ENCODE assay signal across 2 cellular contexts in the genomic region with DNA sequence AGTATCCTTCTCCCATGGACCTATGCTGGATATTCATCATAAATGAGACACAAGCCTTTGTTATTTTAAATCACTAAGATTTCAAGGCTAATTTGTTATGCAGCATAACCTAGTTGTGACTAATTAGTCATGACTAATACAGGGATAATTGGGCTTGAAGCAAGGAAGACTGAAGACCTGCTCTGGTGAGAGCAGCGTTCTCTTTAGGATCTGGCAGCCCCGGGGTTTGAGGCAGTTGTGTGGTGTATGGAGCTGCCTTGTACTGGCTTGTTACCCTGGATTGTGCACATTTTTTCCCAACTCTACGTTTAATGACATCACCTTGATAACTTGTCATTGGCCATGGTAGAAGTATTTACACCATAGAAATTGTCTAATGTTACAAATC.
TF ChIP-seq lines count a peak whose summit lies in the region.

No MANE protein-coding gene starts in this region.

TF ChIP-seq in HepG2, 621 proteins besides CTCF, POLR2A, EP300 and RAD21:
- TF ChIP-seq XBP1 (CRISPR knock-in tag; IDR thresholded peaks at IDR 0.05) (no peak), ZFP36 (IDR thresholded peaks at IDR 0.05; ENCODE audit: borderline replicate concordance, low read depth, low read length, partially characterized antibody) (no peak), IKZF4 (CRISPR knock-in tag; IDR thresholded peaks at IDR 0.05; ENCODE audit: borderline replicate concordance, low read depth, not compliant biosample characterization) (no peak), ZNF792 (CRISPR knock-in tag; IDR thresholded peaks at IDR 0.05) (no peak), ZFP36L1 (CRISPR knock-in tag; IDR thresholded peaks at IDR 0.05) (no peak), ZNF207 (IDR thresholded peaks at IDR 0.05; ENCODE audit: borderline replicate concordance) (no peak), ATF7 (IDR thresholded peaks at IDR 0.05) (peak; percentile 4; the same call in 1 of the 2 replicates), ATF7 (CRISPR knock-in tag; IDR thresholded peaks at IDR 0.05) (no peak)

TF ChIP-seq in H1, 55 proteins besides CTCF, POLR2A, EP300 and RAD21:
- TF ChIP-seq CHD2 (IDR thresholded peaks at IDR 0.05; ENCODE audit: low read length) (no peak), PHF8 (conservative IDR thresholded peaks at IDR 0.05; ENCODE audit: low read depth, low read length) (no peak), SUZ12 (IDR thresholded peaks at IDR 0.05; ENCODE audit: low read length) (no peak), ASH2L (IDR thresholded peaks at IDR 0.05; ENCODE audit: low read length) (no peak), JUN (IDR thresholded peaks at IDR 0.05; ENCODE audit: low read depth, low read length) (no peak), CEBPB (IDR thresholded peaks at IDR 0.05; ENCODE audit: low read depth, low read length) (no peak), EZH2 (IDR thresholded peaks at IDR 0.05; ENCODE audit: low read depth, low read length, severe bottlenecking) (no peak), SP4 (IDR thresholded peaks at IDR 0.05; ENCODE audit: low read length) (no peak), GABPA (IDR thresholded peaks at IDR 0.05; ENCODE audit: borderline replicate concordance, insufficient read depth, low read length) (no peak), SP1 (IDR thresholded peaks at IDR 0.05; ENCODE audit: low read depth, low read length) (no peak), HDAC6 (IDR thresholded peaks at IDR 0.05; ENCODE audit: low read depth, low read length) (no peak), SIX5 (IDR thresholded peaks at IDR 0.05; ENCODE audit: low read depth, low read length) (no peak), TAF7 (optimal IDR thresholded peaks at IDR 0.05; ENCODE audit: borderline replicate concordance, low read depth, low read length) (no peak), CREB1 (IDR thresholded peaks at IDR 0.05) (no peak), CHD1 (IDR thresholded peaks at IDR 0.05; ENCODE audit: low read depth, low read length) (no peak), POLR2AphosphoS5 (IDR thresholded peaks at IDR 0.05; ENCODE audit: low read depth, low read length) (no peak)
- TF ChIP-seq, protein P1, sequence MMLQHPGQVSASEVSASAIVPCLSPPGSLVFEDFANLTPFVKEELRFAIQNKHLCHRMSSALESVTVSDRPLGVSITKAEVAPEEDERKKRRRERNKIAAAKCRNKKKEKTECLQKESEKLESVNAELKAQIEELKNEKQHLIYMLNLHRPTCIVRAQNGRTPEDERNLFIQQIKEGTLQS (IDR thresholded peaks at IDR 0.05; ENCODE audit: insufficient read depth, low read depth, low read length): no peak
- TF ChIP-seq, protein P2, sequence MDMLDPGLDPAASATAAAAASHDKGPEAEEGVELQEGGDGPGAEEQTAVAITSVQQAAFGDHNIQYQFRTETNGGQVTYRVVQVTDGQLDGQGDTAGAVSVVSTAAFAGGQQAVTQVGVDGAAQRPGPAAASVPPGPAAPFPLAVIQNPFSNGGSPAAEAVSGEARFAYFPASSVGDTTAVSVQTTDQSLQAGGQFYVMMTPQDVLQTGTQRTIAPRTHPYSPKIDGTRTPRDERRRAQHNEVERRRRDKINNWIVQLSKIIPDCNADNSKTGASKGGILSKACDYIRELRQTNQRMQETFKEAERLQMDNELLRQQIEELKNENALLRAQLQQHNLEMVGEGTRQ (IDR thresholded peaks at IDR 0.05; ENCODE audit: low read length): no peak
TF ChIP-seq in H1: peak in this region for 0.
